ENCODE assay signal across 1 cellular context in genomic region chr9:93458702-93459101, GRCh38.
TF ChIP-seq lines count a peak whose summit lies in the region.

No MANE protein-coding gene starts in this region.

TF ChIP-seq in K562, 482 proteins besides CTCF, POLR2A, EP300 and RAD21:
- TF ChIP-seq EP400 (IDR thresholded peaks at IDR 0.05) (no peak), CEBPB (tag; IDR thresholded peaks at IDR 0.05) (peak; percentile 36; the same call in 1 of the 2 replicates), ZNF347 (CRISPR knock-in tag; IDR thresholded peaks at IDR 0.05; ENCODE audit: low read depth) (no peak)
